ENCODE assay signal across 1 cellular context in genomic region chr6:15444881-15445280, GRCh38.
TF ChIP-seq lines count a peak whose summit lies in the region.

No MANE protein-coding gene starts in this region.

TF ChIP-seq in SK-N-SH treated with all-trans-retinoic acid at 6 μM for 48 hours, 23 proteins besides CTCF, POLR2A, EP300 and RAD21 (continued from another document):
- TF ChIP-seq TOX (CRISPR knock-in tag; IDR thresholded peaks at IDR 0.05; ENCODE audit: borderline replicate concordance) = no peak
- no peak for TF ChIP-seq PPARA (CRISPR knock-in tag; IDR thresholded peaks at IDR 0.05; ENCODE audit: borderline replicate concordance)
- TF ChIP-seq GLIS3 (CRISPR knock-in tag; IDR thresholded peaks at IDR 0.05) = no peak
- TF ChIP-seq ZNF8 (CRISPR knock-in tag; IDR thresholded peaks at IDR 0.05) = peak; percentile 60; the same call in 1 of the 2 replicates
- peak; percentile 79 for TF ChIP-seq ISL1 (CRISPR knock-in tag; IDR thresholded peaks at IDR 0.05)
- TF ChIP-seq OSR1 (CRISPR knock-in tag; IDR thresholded peaks at IDR 0.05) = no peak
- no peak for TF ChIP-seq ZC3H10 (CRISPR knock-in tag; IDR thresholded peaks at IDR 0.05)
- TF ChIP-seq, protein P1, sequence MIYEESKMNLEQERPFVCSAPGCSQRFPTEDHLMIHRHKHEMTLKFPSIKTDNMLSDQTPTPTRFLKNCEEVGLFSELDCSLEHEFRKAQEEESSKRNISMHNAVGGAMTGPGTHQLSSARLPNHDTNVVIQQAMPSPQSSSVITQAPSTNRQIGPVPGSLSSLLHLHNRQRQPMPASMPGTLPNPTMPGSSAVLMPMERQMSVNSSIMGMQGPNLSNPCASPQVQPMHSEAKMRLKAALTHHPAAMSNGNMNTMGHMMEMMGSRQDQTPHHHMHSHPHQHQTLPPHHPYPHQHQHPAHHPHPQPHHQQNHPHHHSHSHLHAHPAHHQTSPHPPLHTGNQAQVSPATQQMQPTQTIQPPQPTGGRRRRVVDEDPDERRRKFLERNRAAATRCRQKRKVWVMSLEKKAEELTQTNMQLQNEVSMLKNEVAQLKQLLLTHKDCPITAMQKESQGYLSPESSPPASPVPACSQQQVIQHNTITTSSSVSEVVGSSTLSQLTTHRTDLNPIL (CRISPR knock-in tag; IDR thresholded peaks at IDR 0.05; ENCODE audit: low read depth) = peak; percentile 49; the same call in 1 of the 2 replicates
